ENCODE assay signal across 13 cellular contexts in the genomic region with DNA sequence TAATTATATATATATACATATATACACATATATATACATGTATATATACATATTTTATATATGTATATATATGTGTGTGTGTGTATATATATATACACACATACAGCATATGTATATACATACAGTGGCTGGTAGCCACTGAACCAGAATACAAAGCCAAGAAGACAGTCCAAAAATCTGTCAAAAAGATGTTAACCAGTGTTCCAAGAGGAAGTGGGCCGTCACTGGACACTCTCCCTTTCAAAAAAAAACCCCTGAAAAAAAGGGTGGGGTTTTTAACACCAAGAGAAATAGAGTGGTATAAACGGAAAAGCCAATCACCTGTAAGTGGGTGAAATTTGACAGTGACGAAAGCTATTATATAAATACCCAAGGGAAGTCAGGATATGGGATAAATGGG. TPM values are rescaled to one million over a fixed set of nuclear protein-coding genes. Genes with fewer than 3 reads are reported as not detected.
A peak's percentile ranks its signal among the peaks of the same experiment; 100 is the strongest.
DNase-seq lines count a peak whose midpoint lies in the region; ATAC-seq and TF ChIP-seq lines count a peak whose summit lies in the region.
"Had no signal": no experiment of that assay in that cellular context is flagged by ENCODE, and none has a peak within 500 bp of the region (broad histone marks: within the 10 kb centered on the region; RNA-seq: fewer than 3 reads in every experiment).

No MANE protein-coding gene starts in this region.

- H2AK5ac ChIP-seq in mesenchymal stem cell (ENCODE audit: low read length, severe bottlenecking): no peak overlapping the region

- H3K27me3 ChIP-seq in BLaER1 treated with 17β-estradiol and CSF1 and Interleukin-3, amounts not matched to agents 10 nM and 100 nM: no peaks in the 10 kb centered on the region
- H3K27me3 ChIP-seq in Loucy (ENCODE audit: insufficient read depth, low read length, poor library complexity, severe bottlenecking) (no peaks in the 10 kb centered on the region), mesenchymal stem cell (ENCODE audit: control insufficient read depth in 1 of 2, insufficient read depth in 1 of 2, low read length in 2 of 2) (no peaks in the 10 kb centered on the region)
- H3K27me3 ChIP-seq: BE2C had no signal

- DNase-seq in amniotic epithelial cell (ENCODE audit: low read depth) (peak; percentile 25), mesenchymal stem cell (peak; percentile 24)
- DNase-seq in activated T-cell treated with anti-CD3 and anti-CD28 coated beads, Interleukin-2, amount 50 U/mL, for 4 hours: no peak
- DNase-seq: BE2C; Caco-2; CD8-positive, alpha-beta memory T cell; GF-D8; HCEC 1CT; IMR-90 had no signal

- H3K79me1 ChIP-seq in mesenchymal stem cell (replicated peaks; ENCODE audit: low read length, poor library complexity, severe bottlenecking): no peaks in the 10 kb centered on the region

- no peak overlapping the region for H3K4me3 Mint-ChIP-seq in activated T-cell treated with anti-CD3 and anti-CD28 coated beads, Interleukin-2, amount 50 U/mL, for 4 hours
- H3K4me3 Mint-ChIP-seq: CD8-positive, alpha-beta memory T cell had no signal

- 67% methylated on average over 1 of the region's 3 CpGs for WGBS in mesenchymal stem cell

- no peak overlapping the region for H2BK15ac ChIP-seq in mesenchymal stem cell (ENCODE audit: low read depth, poor library complexity, severe bottlenecking)

- no peak for ATAC-seq in GM21619 (IDR thresholded peaks at IDR 0.05; ENCODE audit: unreplicated experiment)
- no peak for ATAC-seq in activated T-cell treated with anti-CD3 and anti-CD28 coated beads, Interleukin-2, amount 50 U/mL, for 4 hours
- ATAC-seq: A549 had no signal

- no peaks in the 10 kb centered on the region for H3K27me3 Mint-ChIP-seq in activated T-cell treated with anti-CD3 and anti-CD28 coated beads, Interleukin-2, amount 50 U/mL, for 4 hours (ENCODE audit: low read depth)
- H3K27me3 Mint-ChIP-seq: CD8-positive, alpha-beta memory T cell had no signal

- H3K36me3 ChIP-seq in BLaER1 treated with 17β-estradiol and CSF1 and Interleukin-3, amounts not matched to agents 10 nM and 100 nM: peaks cover 0 to 15% (median 8%) of the 10 kb centered on the region in 11 experiments; a peak in 8 of 22 replicates
- H3K36me3 ChIP-seq in Loucy (ENCODE audit: insufficient read depth, low read length) (no peaks in the 10 kb centered on the region), mesenchymal stem cell (ENCODE audit: control insufficient read depth in 1 of 2, insufficient read depth in 2 of 2, low read depth in 1 of 2, low read length in 2 of 2) (no peaks in the 10 kb centered on the region)
- H3K36me3 ChIP-seq: BE2C had no signal

- peaks cover 18% of the 10 kb centered on the region for H3K4me1 Mint-ChIP-seq in activated T-cell treated with anti-CD3 and anti-CD28 coated beads, Interleukin-2, amount 50 U/mL, for 4 hours (ENCODE audit: low read depth)

- H3F3A ChIP-seq in Loucy (ENCODE audit: low read depth): no peaks in the 10 kb centered on the region

- H2AFZ ChIP-seq in Loucy (ENCODE audit: low read length) (no peak overlapping the region; the same call in 1 of the 2 replicates), mesenchymal stem cell (ENCODE audit: low read depth, low read length) (no peak overlapping the region)

- H2BK5ac ChIP-seq in mesenchymal stem cell (ENCODE audit: low read depth, low read length, poor library complexity, severe bottlenecking): no peak overlapping the region

- no peak overlapping the region for H4K8ac ChIP-seq in mesenchymal stem cell (ENCODE audit: low read length)

- H3K23ac ChIP-seq in mesenchymal stem cell (ENCODE audit: low read length in 2 of 2): no peak overlapping the region

- H3K9me2 ChIP-seq in Loucy (replicated peaks; ENCODE audit: low read depth, low read length): no peaks in the 10 kb centered on the region

- H3K9me3 Mint-ChIP-seq in activated T-cell treated with anti-CD3 and anti-CD28 coated beads, Interleukin-2, amount 50 U/mL, for 4 hours: peaks cover 9% of the 10 kb centered on the region

- no peak overlapping the region for H3K4ac ChIP-seq in mesenchymal stem cell (ENCODE audit: low read depth in 1 of 2, low read length in 2 of 2)

- no peak overlapping the region for H2BK12ac ChIP-seq in mesenchymal stem cell (ENCODE audit: low read length in 2 of 2)

- no peak for TF ChIP-seq CTCF in Loucy (conservative IDR thresholded peaks at IDR 0.05; ENCODE audit: low read length)

- peaks cover 4 to 25% (median 22%) of the 10 kb centered on the region in 10 experiments; a peak in 18 of 20 replicates for H3K4me1 ChIP-seq in BLaER1 treated with 17β-estradiol and CSF1 and Interleukin-3, amounts not matched to agents 10 nM and 100 nM
- H3K4me1 ChIP-seq in Loucy (ENCODE audit: insufficient read depth, low read length, poor library complexity, severe bottlenecking): peaks cover 22% of the 10 kb centered on the region
- no peaks in the 10 kb centered on the region for H3K4me1 ChIP-seq in mesenchymal stem cell (ENCODE audit: control insufficient read depth, insufficient read depth, low read depth, low read length)
- H3K4me1 ChIP-seq: A549, BE2C had no signal

- peaks cover 28 to 44% (median 33%) of the 10 kb centered on the region in 11 experiments for H3K9me3 ChIP-seq in BLaER1 treated with 17β-estradiol and CSF1 and Interleukin-3, amounts not matched to agents 10 nM and 100 nM (replicated peaks in 1 of 11)
- peaks cover 6% of the 10 kb centered on the region; the same call in 1 of the 2 replicates for H3K9me3 ChIP-seq in Loucy (ENCODE audit: insufficient read depth, low read depth, low read length)
- peaks cover 4% of the 10 kb centered on the region for H3K9me3 ChIP-seq in mesenchymal stem cell (ENCODE audit: control insufficient read depth, low read length)
- H3K9me3 ChIP-seq: A549, BE2C had no signal

- H3K27ac ChIP-seq in BLaER1 treated with 17β-estradiol and CSF1 and Interleukin-3, amounts not matched to agents 10 nM and 100 nM: peak overlapping the region in 1 of 11 experiments; percentile 61; a peak in 2 of 22 replicates
- no peak overlapping the region for H3K27ac ChIP-seq in mesenchymal stem cell (ENCODE audit: low read length, poor library complexity, severe bottlenecking)
- H3K27ac ChIP-seq: A549 had no signal

- H3K18ac ChIP-seq in mesenchymal stem cell (ENCODE audit: low read depth in 1 of 2, low read length in 2 of 2): no peak overlapping the region

- H2BK120ac ChIP-seq in mesenchymal stem cell (ENCODE audit: low read depth, low read length): no peak overlapping the region

- H3K14ac ChIP-seq in mesenchymal stem cell (ENCODE audit: low read length in 2 of 2): no peak overlapping the region

- H3K79me2 ChIP-seq in Loucy (ENCODE audit: insufficient read depth, low read length): no peaks in the 10 kb centered on the region

- no peak overlapping the region for H4K91ac ChIP-seq in mesenchymal stem cell (ENCODE audit: low read length)

- peak overlapping the region in 7 of 11 experiments; percentile 41 to 79 (median 73); a peak in 12 of 22 replicates for H3K4me2 ChIP-seq in BLaER1 treated with 17β-estradiol and CSF1 and Interleukin-3, amounts not matched to agents 10 nM and 100 nM
- peak overlapping the region; percentile 50 for H3K4me2 ChIP-seq in Loucy (ENCODE audit: low read depth, low read length, poor library complexity, severe bottlenecking)
- H3K4me2 ChIP-seq in mesenchymal stem cell (ENCODE audit: low read length, poor library complexity, severe bottlenecking): no peak overlapping the region
- H3K4me2 ChIP-seq: A549 had no signal

- no peak overlapping the region; a peak in 1 of 20 replicates for H3K4me3 ChIP-seq in BLaER1 treated with 17β-estradiol and CSF1 and Interleukin-3, amounts not matched to agents 10 nM and 100 nM
- no peak overlapping the region for H3K4me3 ChIP-seq in Loucy (ENCODE audit: low read length, poor library complexity, severe bottlenecking)
- no peak overlapping the region for H3K4me3 ChIP-seq in mesenchymal stem cell (ENCODE audit: insufficient read depth in 1 of 2, low read depth in 1 of 2, low read length in 2 of 2)
- H3K4me3 ChIP-seq: A549 had no signal

- H3K36me3 Mint-ChIP-seq in activated T-cell treated with anti-CD3 and anti-CD28 coated beads, Interleukin-2, amount 50 U/mL, for 4 hours (ENCODE audit: insufficient read depth): no peaks in the 10 kb centered on the region

- no peak overlapping the region for H3K9ac ChIP-seq in BLaER1 treated with 17β-estradiol and CSF1 and Interleukin-3, amounts not matched to agents 10 nM and 100 nM
- H3K9ac ChIP-seq in Loucy (ENCODE audit: low read depth, low read length, poor library complexity, severe bottlenecking): no peak overlapping the region
- H3K9ac ChIP-seq in mesenchymal stem cell (ENCODE audit: low read length): no peak overlapping the region

- no peaks in the 10 kb centered on the region for H4K20me1 ChIP-seq in BLaER1 treated with 17β-estradiol and CSF1 and Interleukin-3, amounts not matched to agents 10 nM and 100 nM
- H4K20me1 ChIP-seq in Loucy (ENCODE audit: insufficient read depth, low read length, poor library complexity, severe bottlenecking): no peaks in the 10 kb centered on the region

RNA-seq across cellular contexts. Expression of gene C1GALT1, which starts 31.1 kb away (rescaled TPM):
- polyA plus RNA-seq in mesenchymal stem cell (2013, experiment 1 of 2): 13.5 TPM
- polyA plus RNA-seq in mesenchymal stem cell (2013, experiment 2 of 2): 13.7 TPM
- total RNA-seq in activated T-cell treated with anti-CD3 and anti-CD28 coated beads, Interleukin-2, amount 50 U/mL, for 4 hours: 10 to 100 TPM; 39.7 to 42.0 (median 40.4) TPM
